9 cellular contexts compared by ENCODE assay signal in genomic region chr18:79952457-79952995, GRCh38. TPM values are rescaled to one million over a fixed set of nuclear protein-coding genes. Genes with fewer than 3 reads are reported as not detected.
A peak's percentile ranks its signal among the peaks of the same experiment; 100 is the strongest.
DNase-seq lines count a peak whose midpoint lies in the region; ATAC-seq, FAIRE-seq and TF ChIP-seq lines count a peak whose summit lies in the region.
"Had no signal": no experiment of that assay in that cellular context is flagged by ENCODE, and none has a peak within 500 bp of the region (broad histone marks: within the 10 kb centered on the region; RNA-seq: fewer than 3 reads in every experiment).

No MANE protein-coding gene starts in this region.

- no peak overlapping the region for H3K4me3 ChIP-seq in OCI-LY7 (ENCODE audit: low read depth, low read length, poor library complexity, severe bottlenecking)
- peak overlapping the region; percentile 86 to 99 (median 99) for H3K4me3 ChIP-seq in esophagus squamous epithelium
- H3K4me3 ChIP-seq in pancreas: peak overlapping the region in 3 of 4 donors; percentile 76 to 93 (median 82)

- TF ChIP-seq POLR2A in esophagus squamous epithelium (IDR thresholded peaks at IDR 0.05): no peak

- WGBS in esophagus squamous epithelium, 2 donors: 30 to 49% methylated on average over 7 to 21 of the region's 43 CpGs
- 37 to 42% methylated on average over 41 to 43 of the region's 43 CpGs for WGBS in pancreas, 2 donors

- DNase-seq in OCI-LY7 (ENCODE audit: low spot score): no peak
- DNase-seq in esophagus squamous epithelium (lab: John Stamatoyannopoulos, UW): no peak
- no peak for DNase-seq in pancreas
- DNase-seq in central memory CD4-positive, alpha-beta T cell: no peak
- DNase-seq in GM19239 (ENCODE audit: insufficient read length, low spot score): no peak
- DNase-seq: foreskin keratinocyte had no signal

- H3K27me3 ChIP-seq in esophagus squamous epithelium: no peaks in the 10 kb centered on the region
- no peaks in the 10 kb centered on the region for H3K27me3 ChIP-seq in pancreas
- H3K27me3 ChIP-seq: foreskin keratinocyte had no signal

- H3K79me2 ChIP-seq in OCI-LY7 (ENCODE audit: insufficient read depth, low read depth, low read length): no peaks in the 10 kb centered on the region

- CTCF ChIA-PET in OCI-LY7 (lab: Charles Lee; ENCODE audit: unreplicated experiment): no interaction called here

- BruUV-seq in OCI-LY7 (replicated peaks; lab: Mats Ljungman, UMichigan): no TSS peak

- H3K27ac ChIP-seq in C4-2B (peak overlapping the region; percentile 78), OCI-LY7 (ENCODE audit: low read depth, low read length, poor library complexity, severe bottlenecking) (no peak overlapping the region), esophagus squamous epithelium (peak overlapping the region; percentile 91 to 98 (median 96)), pancreas (no peak overlapping the region)

- POLR2A ChIA-PET in OCI-LY7 (lab: Charles Lee): interaction anchor here (0.6 kb wide), 1 partner anchor 432 kb away, joined by 3 read pairs; no protein-coding TSS in a partner anchor

- H4K20me1 ChIP-seq in OCI-LY7 (ENCODE audit: insufficient read depth, low read length): peaks cover 5% of the 10 kb centered on the region; the same call in 1 of the 2 replicates

- H3K9me3 ChIP-seq in OCI-LY7 (ENCODE audit: low read length) (no peaks in the 10 kb centered on the region), esophagus squamous epithelium (no peaks in the 10 kb centered on the region), pancreas (no peaks in the 10 kb centered on the region)

- intact Hi-C loops in OCI-LY7 (cut with micrococcal nuclease; ENCODE audit: unreplicated experiment) (no loop called here), esophagus squamous epithelium (cut with DNase I) (no loop called here), pancreas (cut with DNase I) (no loop called here)

- no peaks in the 10 kb centered on the region for H3K9me2 ChIP-seq in OCI-LY7 (ENCODE audit: insufficient read depth, low read length)

- FAIRE-seq in pancreas (lab: Jason Lieb, UNC) (no peak), GM19239 (lab: Jason Lieb, UNC) (no peak)

- H3K4me1 ChIP-seq in OCI-LY7 (ENCODE audit: insufficient read depth, low read length, poor library complexity, severe bottlenecking): peaks cover 20% of the 10 kb centered on the region
- H3K4me1 ChIP-seq in esophagus squamous epithelium: peaks cover 27 to 82% (median 28%) of the 10 kb centered on the region in 3 donors
- H3K4me1 ChIP-seq in pancreas: peaks cover 0 to 19% (median 0%) of the 10 kb centered on the region in 3 donors
- H3K4me1 ChIP-seq: foreskin keratinocyte had no signal

- H3K36me3 ChIP-seq in OCI-LY7 (ENCODE audit: insufficient read depth, low read length) (no peaks in the 10 kb centered on the region), esophagus squamous epithelium (peaks cover 0 to 19% (median 0%) of the 10 kb centered on the region in 3 donors), pancreas (no peaks in the 10 kb centered on the region)

- ATAC-seq in pancreas (peak in 1 of 4 donors; percentile 4), GM18873 (IDR thresholded peaks at IDR 0.05; ENCODE audit: low FRiP score, unreplicated experiment) (no peak), HG02610 (IDR thresholded peaks at IDR 0.05; ENCODE audit: unreplicated experiment) (no peak)

- TF ChIP-seq CTCF in C4-2B (conservative IDR thresholded peaks at IDR 0.05) (no peak), OCI-LY7 (conservative IDR thresholded peaks at IDR 0.05; ENCODE audit: low read length) (no peak), esophagus squamous epithelium (IDR thresholded peaks at IDR 0.05) (no peak), pancreas (IDR thresholded peaks at IDR 0.05) (no peak)

- no peak overlapping the region for H2AFZ ChIP-seq in OCI-LY7 (ENCODE audit: low read length)

- peak overlapping the region; percentile 70 for H3K4me2 ChIP-seq in OCI-LY7 (ENCODE audit: low read length)

RNA-seq across cellular contexts. Expression of gene SLC66A2, which starts 1.1 kb away (rescaled TPM):
- total RNA-seq in OCI-LY7 (2014; rRNA removed; shearing (Covaris generic)): 14.5 and 16.5 TPM in 2 replicates
- total RNA-seq in OCI-LY7 (2022) (15.1 and 17.9 TPM in 2 replicates), esophagus squamous epithelium (10 to 100 TPM; 30.4 to 49.6 (median 35.1) TPM), pancreas (10 to 100 TPM; 19.6 to 24.3 (median 21.7) TPM)
- polyA plus RNA-seq in pancreas: 10 to 100 TPM; 34.1 to 36.1 TPM

RNA-seq across cellular contexts. Expression of gene HSBP1L1, which starts 11.9 kb away (rescaled TPM):
- total RNA-seq in OCI-LY7 (2014; rRNA removed; shearing (Covaris generic)): not detected in 2 replicates
- total RNA-seq in OCI-LY7 (2022) (not detected in 2 replicates), esophagus squamous epithelium (10 to 100 TPM; 17.7 to 27.1 (median 25.8) TPM), pancreas (10 to 100 TPM in 5 of 6 donors, 1 to 10 TPM in 1; 9.2 to 14.6 (median 12.7) TPM)
- 10 to 100 TPM; 42.9 to 43.6 TPM for polyA plus RNA-seq in pancreas

RNA-seq across cellular contexts. Expression of gene TXNL4A, which starts 35.8 kb away (rescaled TPM):
- total RNA-seq in OCI-LY7 (2014; rRNA removed; shearing (Covaris generic)): 44.7 and 45.9 TPM in 2 replicates
- 91.4 and 95.0 TPM in 2 replicates for total RNA-seq in OCI-LY7 (2022)
- total RNA-seq in esophagus squamous epithelium: 10 to 100 TPM; 20.8 to 43.2 (median 32.5) TPM
- 10 to 100 TPM; 40.5 to 60.8 (median 46.0) TPM for total RNA-seq in pancreas
- 10 to 100 TPM; 50.9 to 64.6 TPM for polyA plus RNA-seq in pancreas

Comparison
In these comparisons a context has a peak if more than half of its experiments do, and no peak if none do; other contexts are left out.
1. H3K27ac ChIP-seq: peak in C4-2B (single experiment) and esophagus squamous epithelium (4 of 4); none in OCI-LY7 (single experiment) and pancreas (0 of 4).
2. RNA of gene HSBP1L1, which starts 11.9 kb away (total RNA-seq): 17.7 to 27.1 TPM in esophagus squamous epithelium and 9.2 to 14.6 TPM in pancreas; not detected in OCI-LY7; every median in the first group is over 4 times any median in the second.